Comparison of ENCODE assay signal across 1 cellular context in genomic region chr10:80280071-80280800, GRCh38.
TF ChIP-seq lines count a peak whose summit lies in the region.

No MANE protein-coding gene starts in this region.

TF ChIP-seq in HepG2, 621 proteins besides CTCF, POLR2A, EP300 and RAD21:
- TF ChIP-seq, protein P1, sequence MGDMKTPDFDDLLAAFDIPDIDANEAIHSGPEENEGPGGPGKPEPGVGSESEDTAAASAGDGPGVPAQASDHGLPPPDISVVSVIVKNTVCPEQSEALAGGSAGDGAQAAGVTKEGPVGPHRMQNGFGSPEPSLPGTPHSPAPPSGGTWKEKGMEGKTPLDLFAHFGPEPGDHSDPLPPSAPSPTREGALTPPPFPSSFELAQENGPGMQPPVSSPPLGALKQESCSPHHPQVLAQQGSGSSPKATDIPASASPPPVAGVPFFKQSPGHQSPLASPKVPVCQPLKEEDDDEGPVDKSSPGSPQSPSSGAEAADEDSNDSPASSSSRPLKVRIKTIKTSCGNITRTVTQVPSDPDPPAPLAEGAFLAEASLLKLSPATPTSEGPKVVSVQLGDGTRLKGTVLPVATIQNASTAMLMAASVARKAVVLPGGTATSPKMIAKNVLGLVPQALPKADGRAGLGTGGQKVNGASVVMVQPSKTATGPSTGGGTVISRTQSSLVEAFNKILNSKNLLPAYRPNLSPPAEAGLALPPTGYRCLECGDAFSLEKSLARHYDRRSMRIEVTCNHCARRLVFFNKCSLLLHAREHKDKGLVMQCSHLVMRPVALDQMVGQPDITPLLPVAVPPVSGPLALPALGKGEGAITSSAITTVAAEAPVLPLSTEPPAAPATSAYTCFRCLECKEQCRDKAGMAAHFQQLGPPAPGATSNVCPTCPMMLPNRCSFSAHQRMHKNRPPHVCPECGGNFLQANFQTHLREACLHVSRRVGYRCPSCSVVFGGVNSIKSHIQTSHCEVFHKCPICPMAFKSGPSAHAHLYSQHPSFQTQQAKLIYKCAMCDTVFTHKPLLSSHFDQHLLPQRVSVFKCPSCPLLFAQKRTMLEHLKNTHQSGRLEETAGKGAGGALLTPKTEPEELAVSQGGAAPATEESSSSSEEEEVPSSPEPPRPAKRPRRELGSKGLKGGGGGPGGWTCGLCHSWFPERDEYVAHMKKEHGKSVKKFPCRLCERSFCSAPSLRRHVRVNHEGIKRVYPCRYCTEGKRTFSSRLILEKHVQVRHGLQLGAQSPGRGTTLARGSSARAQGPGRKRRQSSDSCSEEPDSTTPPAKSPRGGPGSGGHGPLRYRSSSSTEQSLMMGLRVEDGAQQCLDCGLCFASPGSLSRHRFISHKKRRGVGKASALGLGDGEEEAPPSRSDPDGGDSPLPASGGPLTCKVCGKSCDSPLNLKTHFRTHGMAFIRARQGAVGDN (CRISPR knock-in tag; IDR thresholded peaks at IDR 0.05) = no peak
- TF ChIP-seq, protein P2, sequence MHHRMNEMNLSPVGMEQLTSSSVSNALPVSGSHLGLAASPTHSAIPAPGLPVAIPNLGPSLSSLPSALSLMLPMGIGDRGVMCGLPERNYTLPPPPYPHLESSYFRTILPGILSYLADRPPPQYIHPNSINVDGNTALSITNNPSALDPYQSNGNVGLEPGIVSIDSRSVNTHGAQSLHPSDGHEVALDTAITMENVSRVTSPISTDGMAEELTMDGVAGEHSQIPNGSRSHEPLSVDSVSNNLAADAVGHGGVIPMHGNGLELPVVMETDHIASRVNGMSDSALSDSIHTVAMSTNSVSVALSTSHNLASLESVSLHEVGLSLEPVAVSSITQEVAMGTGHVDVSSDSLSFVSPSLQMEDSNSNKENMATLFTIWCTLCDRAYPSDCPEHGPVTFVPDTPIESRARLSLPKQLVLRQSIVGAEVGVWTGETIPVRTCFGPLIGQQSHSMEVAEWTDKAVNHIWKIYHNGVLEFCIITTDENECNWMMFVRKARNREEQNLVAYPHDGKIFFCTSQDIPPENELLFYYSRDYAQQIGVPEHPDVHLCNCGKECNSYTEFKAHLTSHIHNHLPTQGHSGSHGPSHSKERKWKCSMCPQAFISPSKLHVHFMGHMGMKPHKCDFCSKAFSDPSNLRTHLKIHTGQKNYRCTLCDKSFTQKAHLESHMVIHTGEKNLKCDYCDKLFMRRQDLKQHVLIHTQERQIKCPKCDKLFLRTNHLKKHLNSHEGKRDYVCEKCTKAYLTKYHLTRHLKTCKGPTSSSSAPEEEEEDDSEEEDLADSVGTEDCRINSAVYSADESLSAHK (CRISPR knock-in tag; IDR thresholded peaks at IDR 0.05; ENCODE audit: borderline replicate concordance) = no peak
- TF ChIP-seq TFDP1 (CRISPR knock-in tag; IDR thresholded peaks at IDR 0.05; ENCODE audit: borderline replicate concordance) = no peak
- TF ChIP-seq ZFP36 (IDR thresholded peaks at IDR 0.05; ENCODE audit: borderline replicate concordance, low read depth, low read length, partially characterized antibody) = no peak
- TF ChIP-seq ZNF563 (CRISPR knock-in tag; IDR thresholded peaks at IDR 0.05) = no peak
- no peak for TF ChIP-seq IRX3 (CRISPR knock-in tag; IDR thresholded peaks at IDR 0.05; ENCODE audit: borderline replicate concordance, low read depth)
- TF ChIP-seq ZSCAN29 (CRISPR knock-in tag; conservative IDR thresholded peaks at IDR 0.05) = no peak
